8 cellular contexts compared by ENCODE assay signal in genomic region chr15:65792130-65792987, GRCh38. TPM values are rescaled to one million over a fixed set of nuclear protein-coding genes. Genes with fewer than 3 reads are reported as not detected.
DNase-seq lines count a peak whose midpoint lies in the region; ATAC-seq, FAIRE-seq and TF ChIP-seq lines count a peak whose summit lies in the region.

Gene DENND4A (minus strand): TSS chr15:65792293. CDS start chr15:65756450, 35,843 bp downstream.

- intact Hi-C loops in left ventricle myocardium superior (cut with micrococcal nuclease) (no loop called here), psoas muscle (cut with DNase I) (loop anchor here (2.0 kb wide), 2 partner anchors 36 to 76 kb away; partner anchors contain the start of gene RAB11A (in 2 of the 2))

- FAIRE-seq in urothelium cell line (lab: Jason Lieb, UNC) = peak; percentile 97

- H3K4me1 Mint-ChIP-seq in T-helper 17 cell = peaks cover 31% of the 10 kb centered on the region

- H3K9me3 ChIP-seq in T-helper 17 cell (ENCODE audit: control insufficient read depth, low read length, poor library complexity, severe bottlenecking) (no peaks in the 10 kb centered on the region), psoas muscle (no peaks in the 10 kb centered on the region)

- H3K27me3 Mint-ChIP-seq in T-helper 17 cell = no peaks in the 10 kb centered on the region

- peak within 1 kb of the TSS; percentile 93 for H3K4me3 Mint-ChIP-seq in T-helper 17 cell

- peak within 1 kb of the TSS; percentile 90 for H3K4me3 ChIP-seq in psoas muscle

- peaks cover 16% of the 10 kb centered on the region for H3K4me1 ChIP-seq in psoas muscle

- no peaks in the 10 kb centered on the region for H3K36me3 ChIP-seq in psoas muscle (ENCODE audit: insufficient read depth in 1 of 2, low read depth in 1 of 2)

- no peaks in the 10 kb centered on the region for H3K27me3 ChIP-seq in psoas muscle (ENCODE audit: insufficient read depth in 3 of 3, low read length in 2 of 3)

- TF ChIP-seq POLR2A in GM15510 (IDR thresholded peaks at IDR 0.05; ENCODE audit: borderline replicate concordance, extremely low read depth, insufficient read length) = peak; percentile 60

- H3K27ac Mint-ChIP-seq in T-helper 17 cell = peak within 1 kb of the TSS; percentile 99

- no peak for TF ChIP-seq CTCF in psoas muscle (IDR thresholded peaks at IDR 0.05)

- 0 to 1% (median 1%) methylated on average over 45 to 63 of the region's 63 CpGs for whole genome bisulfite sequencing in psoas muscle, 3 donors

- DNase-seq in NCI-H1694 treated with DMSO at 0.1 percent for 48 hours (lab: John Stamatoyannopoulos, UW) = peak; percentile 94
- DNase-seq in T-helper 17 cell = peak; percentile 97 to 98 (median 97)
- DNase-seq in left ventricle myocardium superior = peak; percentile 99
- DNase-seq in psoas muscle = peak; percentile 98 to 99
- DNase-seq in urothelium cell line (ENCODE audit: low spot score) = peak; percentile 98

- peak within 1 kb of the TSS; percentile 86 for H3K27ac ChIP-seq in angular gyrus (ENCODE audit: low read depth, low read length)
- peak within 1 kb of the TSS; percentile 98 for H3K27ac ChIP-seq in psoas muscle

- ATAC-seq in HG02885 (IDR thresholded peaks at IDR 0.05; ENCODE audit: poor library complexity, unreplicated experiment) (peak; percentile 80), T-helper 17 cell (peak; percentile 83), left ventricle myocardium superior (peak; percentile 96), psoas muscle (peak; percentile 94 to 97 (median 96))

- no peaks in the 10 kb centered on the region for H3K36me3 Mint-ChIP-seq in T-helper 17 cell (ENCODE audit: low read depth)

RNA-seq across cellular contexts. Expression of gene DENND4A, which starts in this region (rescaled TPM):
- 10 to 100 TPM; 63.5 to 71.7 TPM for total RNA-seq in T-helper 17 cell
- total RNA-seq in left ventricle myocardium superior = 14.0 TPM
- 10 to 100 TPM; 15.4 to 46.7 (median 23.4) TPM for total RNA-seq in psoas muscle
- 10 to 100 TPM in 1 of 3 donors, 1 to 10 TPM in 2; 4.0 to 11.2 (median 7.0) TPM for polyA plus RNA-seq in psoas muscle

Comparison
In these comparisons a context has a peak if more than half of its experiments do, and no peak if none do; other contexts are left out.
1. Peak in every context shown above with its lines: DNase-seq, ATAC-seq, H3K4me3 ChIP-seq and H3K27ac ChIP-seq.